15 cellular contexts compared by ENCODE assay signal in genomic region chr3:21158801-21159564, GRCh38.
DNase-seq lines count a peak whose midpoint lies in the region; ATAC-seq and TF ChIP-seq lines count a peak whose summit lies in the region.
"Had no signal": no experiment of that assay in that cellular context is flagged by ENCODE, and none has a peak within 500 bp of the region (broad histone marks: within the 10 kb centered on the region; RNA-seq: fewer than 3 reads in every experiment).

No MANE protein-coding gene starts in this region.

- H3K9me3 Mint-ChIP-seq in stimulated activated effector memory CD8-positive, alpha-beta T cell treated with anti-CD3 and anti-CD28 coated beads, Interleukin-12 subunit alpha, Interleukin-12 subunit beta, amount 100 ng/mL, for 72 hours: peaks cover 17% of the 10 kb centered on the region
- H3K9me3 Mint-ChIP-seq in activated T-cell treated with anti-CD3 and anti-CD28 coated beads, Interleukin-2, amount 50 U/mL, for 24 hours: peaks cover 10% of the 10 kb centered on the region

- no peaks in the 10 kb centered on the region for H3K27me3 Mint-ChIP-seq in activated T-cell treated with anti-CD3 and anti-CD28 coated beads, Interleukin-2, amount 50 U/mL, for 24 hours

- H3F3A ChIP-seq in PC-3 (ENCODE audit: low read length, unreplicated experiment): no peaks in the 10 kb centered on the region

- no peaks in the 10 kb centered on the region for H3K27me3 ChIP-seq in PC-3 (ENCODE audit: low read length)
- H3K27me3 ChIP-seq: esophagus muscularis mucosa, SJCRH30, upper lobe of left lung had no signal

- no peak overlapping the region for H3K4me3 ChIP-seq in PC-3 (ENCODE audit: low read length)
- no peak overlapping the region for H3K4me3 ChIP-seq in epithelial cell of esophagus (ENCODE audit: low read length)
- no peak overlapping the region for H3K4me3 ChIP-seq in skeletal muscle cell (ENCODE audit: low read depth, low read length)
- H3K4me3 ChIP-seq: esophagus muscularis mucosa, SJCRH30, upper lobe of left lung had no signal

- 0 out of 2 replicates have a peak, but pooled peaks have one; percentile 38 for ATAC-seq in PC-3
- ATAC-seq in stimulated activated effector memory CD8-positive, alpha-beta T cell treated with anti-CD3 and anti-CD28 coated beads, Interleukin-12 subunit alpha, Interleukin-12 subunit beta, amount 100 ng/mL, for 72 hours: no peak
- no peak for ATAC-seq in GM19023 (IDR thresholded peaks at IDR 0.05; ENCODE audit: unreplicated experiment)

- no peak overlapping the region for H2AFZ ChIP-seq in PC-3 (ENCODE audit: low read length)

- DNase-seq in GM04504 (ENCODE audit: low read depth) (peak; percentile 58), PC-3 (peak; percentile 8), epithelial cell of esophagus (ENCODE audit: low read depth) (peak; percentile 26), skeletal muscle cell (ENCODE audit: low read depth) (peak; percentile 30), NCI-H1092 (lab: John Stamatoyannopoulos, UW) (no peak)
- no peak for DNase-seq in stimulated activated effector memory CD8-positive, alpha-beta T cell treated with anti-CD3 and anti-CD28 coated beads, Interleukin-12 subunit alpha, Interleukin-12 subunit beta, amount 100 ng/mL, for 72 hours (ENCODE audit: low spot score in 2 of 2)
- no peak for DNase-seq in activated T-cell treated with anti-CD3 and anti-CD28 coated beads, Interleukin-2, amount 50 U/mL, for 24 hours
- DNase-seq: activated CD4-positive, alpha-beta T cell treated with anti-CD3 and anti-CD28 coated beads for 4 hours; dermis blood vessel endothelial cell; NCI-H1417; SJCRH30; upper lobe of left lung had no signal

- H3K27ac Mint-ChIP-seq in stimulated activated effector memory CD8-positive, alpha-beta T cell treated with anti-CD3 and anti-CD28 coated beads, Interleukin-12 subunit alpha, Interleukin-12 subunit beta, amount 100 ng/mL, for 72 hours: no peak overlapping the region
- no peak overlapping the region for H3K27ac Mint-ChIP-seq in activated T-cell treated with anti-CD3 and anti-CD28 coated beads, Interleukin-2, amount 50 U/mL, for 24 hours
- H3K27ac Mint-ChIP-seq: CD14-positive monocyte had no signal

- H4K20me1 ChIP-seq in PC-3 (ENCODE audit: low read length): no peaks in the 10 kb centered on the region

- H3K4me2 ChIP-seq in PC-3 (ENCODE audit: low read length): no peak overlapping the region

- no peaks in the 10 kb centered on the region for H3K36me3 Mint-ChIP-seq in stimulated activated effector memory CD8-positive, alpha-beta T cell treated with anti-CD3 and anti-CD28 coated beads, Interleukin-12 subunit alpha, Interleukin-12 subunit beta, amount 100 ng/mL, for 72 hours
- H3K36me3 Mint-ChIP-seq in activated T-cell treated with anti-CD3 and anti-CD28 coated beads, Interleukin-2, amount 50 U/mL, for 24 hours (ENCODE audit: low read depth): no peaks in the 10 kb centered on the region
- H3K36me3 Mint-ChIP-seq: CD14-positive monocyte had no signal

- H3K9me2 ChIP-seq in PC-3 (replicated peaks; ENCODE audit: low read length): no peaks in the 10 kb centered on the region

- no peaks in the 10 kb centered on the region for H3K4me1 ChIP-seq in PC-3 (ENCODE audit: insufficient read depth, low read length)
- H3K4me1 ChIP-seq: esophagus muscularis mucosa, SJCRH30, upper lobe of left lung had no signal

- no TSS peak for BruUV-seq in PC-3 (replicated peaks; lab: Mats Ljungman, UMichigan)

- H3K79me2 ChIP-seq in PC-3 (ENCODE audit: low read length): no peaks in the 10 kb centered on the region

- TF ChIP-seq CTCF in PC-3 (conservative IDR thresholded peaks at IDR 0.05; ENCODE audit: low read depth, low read length) (no peak), epithelial cell of esophagus (IDR thresholded peaks at IDR 0.05; ENCODE audit: insufficient read depth, low read depth, low read length, missing control alignments) (no peak)

- no peak overlapping the region for H3K4me3 Mint-ChIP-seq in stimulated activated effector memory CD8-positive, alpha-beta T cell treated with anti-CD3 and anti-CD28 coated beads, Interleukin-12 subunit alpha, Interleukin-12 subunit beta, amount 100 ng/mL, for 72 hours
- H3K4me3 Mint-ChIP-seq in activated T-cell treated with anti-CD3 and anti-CD28 coated beads, Interleukin-2, amount 50 U/mL, for 24 hours: no peak overlapping the region
- H3K4me3 Mint-ChIP-seq: CD14-positive monocyte had no signal

- POLR2A ChIA-PET in PC-3 (lab: Charles Lee; ENCODE audit: unreplicated experiment): no interaction called here

- intact Hi-C loops in PC-3 (cut with micrococcal nuclease): loop anchor here (10.0 kb wide), 1 partner anchor 596 kb away; the partner anchor contains the start of gene ZNF385D

- no peaks in the 10 kb centered on the region for H3K9me3 ChIP-seq in PC-3 (ENCODE audit: low read length)
- H3K9me3 ChIP-seq: esophagus muscularis mucosa, SJCRH30, upper lobe of left lung had no signal

- H3K9ac ChIP-seq in PC-3 (ENCODE audit: low read length): no peak overlapping the region

- H3K27ac ChIP-seq in PC-3 (ENCODE audit: low read length): no peak overlapping the region
- H3K27ac ChIP-seq: esophagus muscularis mucosa, SJCRH30, upper lobe of left lung had no signal

- H3K4me1 Mint-ChIP-seq in stimulated activated effector memory CD8-positive, alpha-beta T cell treated with anti-CD3 and anti-CD28 coated beads, Interleukin-12 subunit alpha, Interleukin-12 subunit beta, amount 100 ng/mL, for 72 hours: no peaks in the 10 kb centered on the region
- H3K4me1 Mint-ChIP-seq in activated T-cell treated with anti-CD3 and anti-CD28 coated beads, Interleukin-2, amount 50 U/mL, for 24 hours (ENCODE audit: low read depth): no peaks in the 10 kb centered on the region
- H3K4me1 Mint-ChIP-seq: CD14-positive monocyte had no signal

- H3K36me3 ChIP-seq in PC-3 (ENCODE audit: low read depth, low read length): no peaks in the 10 kb centered on the region
- H3K36me3 ChIP-seq: esophagus muscularis mucosa, SJCRH30, upper lobe of left lung had no signal

- CTCF ChIA-PET in PC-3 (lab: Charles Lee): no interaction called here

Comparison
In these comparisons a context has a peak if more than half of its experiments do, and no peak if none do; other contexts are left out.
1. DNase-seq: peak in GM04504 (single experiment), PC-3 (single experiment), epithelial cell of esophagus (single experiment) and skeletal muscle cell (single experiment); none in stimulated activated effector memory CD8-positive, alpha-beta T cell treated with anti-CD3 and anti-CD28 coated beads, Interleukin-12 subunit alpha, Interleukin-12 subunit beta, amount 100 ng/mL, for 72 hours (0 of 2), NCI-H1092 (single experiment) and activated T-cell treated with anti-CD3 and anti-CD28 coated beads, Interleukin-2, amount 50 U/mL, for 24 hours (single experiment).